ENCODE assay signal across 8 cellular contexts in genomic region chr5:176536132-176536901, GRCh38. TPM values are rescaled to one million over a fixed set of nuclear protein-coding genes. Genes with fewer than 3 reads are reported as not detected.
DNase-seq lines count a peak whose midpoint lies in the region; ATAC-seq and TF ChIP-seq lines count a peak whose summit lies in the region.

No MANE protein-coding gene starts in this region.

- H3K36me3 ChIP-seq in HAP-1 (replicated peaks) (peaks cover 15% of the 10 kb centered on the region), duodenal mucosa (ENCODE audit: control insufficient read depth in 1 of 2, insufficient read depth in 2 of 2, low read length in 2 of 2) (peaks cover 4 to 7% of the 10 kb centered on the region in 2 donors)

- CTCF ChIA-PET in Calu3 (lab: Charles Lee): interaction anchor here (0.6 to 3.6 kb wide), 8 partner anchors 13 to 118 kb away, joined by 3 to 19 read pairs (median 8); partner anchors contain the start of genes CDHR2, FAF2 and TSPAN17

- H3K4me3 ChIP-seq in HAP-1: peak overlapping the region; percentile 73
- H3K4me3 ChIP-seq in duodenal mucosa (ENCODE audit: low read depth in 1 of 2, low read length in 2 of 2): peak overlapping the region; percentile 95 to 97
- peak overlapping the region; percentile 84 for H3K4me3 ChIP-seq in lower leg skin (ENCODE audit: low read depth, poor library complexity, severe bottlenecking)

- peak overlapping the region; percentile 96 for H3K4me3 Mint-ChIP-seq in Calu3 (ENCODE audit: low read depth, unreplicated experiment)

- H3K4me1 Mint-ChIP-seq in Calu3 (ENCODE audit: low read depth, unreplicated experiment): peaks cover 67% of the 10 kb centered on the region

- no peaks in the 10 kb centered on the region for H3K9me3 Mint-ChIP-seq in Calu3 (ENCODE audit: low read depth, unreplicated experiment)

- TF ChIP-seq CTCF in Calu3 (IDR thresholded peaks at IDR 0.05; ENCODE audit: unreplicated experiment) (no peak), lower leg skin (IDR thresholded peaks at IDR 0.05) (no peak)

- peak overlapping the region; percentile 95 for H3K27ac ChIP-seq in duodenal mucosa (ENCODE audit: low read depth, low read length)

- no peaks in the 10 kb centered on the region for H3K27me3 ChIP-seq in HAP-1 (ENCODE audit: low read depth)
- no peaks in the 10 kb centered on the region for H3K27me3 ChIP-seq in duodenal mucosa (ENCODE audit: control insufficient read depth in 1 of 2, insufficient read depth in 2 of 2, low read length in 2 of 2)

- 0% methylated on average over 30 to 38 of the region's 43 CpGs for WGBS in lower leg skin, 2 donors

- no peak for TF ChIP-seq POLR2A in lower leg skin (IDR thresholded peaks at IDR 0.05)

- H3K27ac Mint-ChIP-seq in Calu3 (ENCODE audit: unreplicated experiment): peak overlapping the region; percentile 97

- H3K9ac ChIP-seq in duodenal mucosa (ENCODE audit: low read depth in 1 of 2, low read length in 2 of 2): peak overlapping the region; percentile 91 to 93

- BruUV-seq in Calu3 (replicated peaks; lab: Mats Ljungman, UMichigan): TSS peak; percentile 27

- peaks cover 27% of the 10 kb centered on the region for H3K4me1 ChIP-seq in HAP-1
- peaks cover 51 to 53% of the 10 kb centered on the region in 2 donors for H3K4me1 ChIP-seq in duodenal mucosa (ENCODE audit: control insufficient read depth in 1 of 2, insufficient read depth in 2 of 2, low read length in 2 of 2)

- intact Hi-C loops in Calu3 (cut with micrococcal nuclease; ENCODE audit: unreplicated experiment): loop anchor here (5.0 kb wide), 1 partner anchor 119 kb away; the partner anchor contains the start of gene CLTB
- intact Hi-C loops in lower leg skin (cut with DNase I; ENCODE audit: low total_unique reads): loop anchor here (10.0 kb wide), 1 partner anchor 122 kb away; the partner anchor contains the start of gene CLTB

- peak; percentile 84 for DNase-seq in Calu3
- DNase-seq in HAP-1 (ENCODE audit: low spot score in 2 of 2): peak; percentile 88 to 91
- peak; percentile 49 for DNase-seq in NCI-H345 treated with DMSO at 0.1 percent for 48 hours (lab: John Stamatoyannopoulos, UW; ENCODE audit: unreplicated experiment)
- peak; percentile 59 to 73 for DNase-seq in activated CD4-positive, alpha-beta T cell treated with anti-CD3 and anti-CD28 coated beads, Interleukin-2, amount 50 U/mL, for 24 hours (ENCODE audit: low read depth in 1 of 2, low spot score in 1 of 2)
- peak; percentile 84 to 97 for DNase-seq in lower leg skin (ENCODE audit: low spot score in 2 of 2)
- DNase-seq in stimulated activated CD4-positive, alpha-beta T cell treated with anti-CD3 and anti-CD28 coated beads, Interleukin-4, amount 100 ng/mL, for 1 hour: peak; percentile 79

- peaks cover 51% of the 10 kb centered on the region for H3K36me3 Mint-ChIP-seq in Calu3 (ENCODE audit: insufficient read depth, unreplicated experiment)

- in situ Hi-C loops in HAP-1 (cut with MboI; ENCODE audit: low sequenced_read_pairs): no loop called here

- no peak for ATAC-seq in HG03097 (IDR thresholded peaks at IDR 0.05; ENCODE audit: low FRiP score, unreplicated experiment)

- H3K9me3 ChIP-seq in HAP-1 (no peaks in the 10 kb centered on the region), duodenal mucosa (ENCODE audit: control insufficient read depth in 1 of 2, low read length in 2 of 2) (no peaks in the 10 kb centered on the region)

- no peaks in the 10 kb centered on the region for H3K27me3 Mint-ChIP-seq in Calu3 (ENCODE audit: unreplicated experiment)

RNA-seq across cellular contexts. Expression of gene RNF44, which starts 0.9 kb away (rescaled TPM):
- total RNA-seq in Calu3 (2022): 76.9 and 82.3 TPM in 2 replicates
- 10 to 100 TPM; 29.6 to 45.7 (median 33.7) TPM for total RNA-seq in lower leg skin

RNA-seq across cellular contexts. Expression of gene CDHR2, which starts 12.8 kb away (rescaled TPM):
- total RNA-seq in Calu3 (2022) (7.8 and 13.3 TPM in 2 replicates), lower leg skin (under 1 TPM in 3 of 4 donors, not detected in 1; 0.15 to 0.19 (median 0.15) TPM)
